ENCODE assay signal across 22 cellular contexts in genomic region chrX:129577877-129578276, GRCh38. TPM values are rescaled to one million over a fixed set of nuclear protein-coding genes. Genes with fewer than 3 reads are reported as not detected.
DNase-seq lines count a peak whose midpoint lies in the region; ATAC-seq, FAIRE-seq and TF ChIP-seq lines count a peak whose summit lies in the region.
"Had no signal": no experiment of that assay in that cellular context is flagged by ENCODE, and none has a peak within 500 bp of the region (broad histone marks: within the 10 kb centered on the region; RNA-seq: fewer than 3 reads in every experiment).

No MANE protein-coding gene starts in this region.

- DNase-seq in HepG2 (ENCODE audit: low spot score) (no peak), right lobe of liver (no peak), coronary artery (ENCODE audit: low spot score) (no peak), osteoblast (ENCODE audit: insufficient read length, low spot score, missing footprints) (no peak), DMS153 (lab: John Stamatoyannopoulos, UW) (no peak), Calu3 (no peak)
- no peak for DNase-seq in naive thymus-derived CD8-positive, alpha-beta T cell
- DNase-seq: 8988T; Caco-2; DMS79; KBM-7; NCI-H1048; NCI-H2227 treated with DMSO at 0.1 percent for 48 hours; NCI-H526; NK-92 treated with Interleukin-12 subunit alpha and Interleukin-12 subunit beta, amount 100 ng/mL, for 24 hours; PC-9 had no signal

- H3K27ac Mint-ChIP-seq in Calu3 (ENCODE audit: unreplicated experiment), result no peak overlapping the region
- no peak overlapping the region for H3K27ac Mint-ChIP-seq in naive thymus-derived CD8-positive, alpha-beta T cell
- H3K27ac Mint-ChIP-seq: CD14-positive monocyte had no signal

- H3K9me3 ChIP-seq in HepG2 (ENCODE audit: low read length), result no peaks in the 10 kb centered on the region
- H3K9me3 ChIP-seq in right lobe of liver, result no peaks in the 10 kb centered on the region
- no peaks in the 10 kb centered on the region for H3K9me3 ChIP-seq in osteoblast (ENCODE audit: low read depth, low read length)
- H3K9me3 ChIP-seq: Caco-2 had no signal

- H3K4me1 ChIP-seq in HepG2 (ENCODE audit: insufficient read depth, low read length) (no peaks in the 10 kb centered on the region), right lobe of liver (no peaks in the 10 kb centered on the region), osteoblast (ENCODE audit: insufficient read depth, low read length) (peaks cover 23% of the 10 kb centered on the region)
- H3K4me1 ChIP-seq: Caco-2 had no signal

- peaks cover 1 to 27% of the 10 kb centered on the region in 2 experiments; a peak in 3 of 5 replicates for H3K36me3 ChIP-seq in HepG2 (replicated peaks in 1 of 2; ENCODE audit: control insufficient read depth in 1 of 2, insufficient read depth in 2 of 2, low read length in 2 of 2)
- H3K36me3 ChIP-seq in right lobe of liver, result peaks cover 0 to 21% (median 8%) of the 10 kb centered on the region in 4 donors
- peaks cover 10% of the 10 kb centered on the region for H3K36me3 ChIP-seq in osteoblast (ENCODE audit: insufficient read depth, low read length)

- CTCF ChIA-PET in HepG2 (lab: Yijun Ruan, JAX; ENCODE audit: low intra/inter-chr PET ratio, low total read pairs) (no interaction called here), Calu3 (lab: Charles Lee) (no interaction called here)

- H3K9me3 Mint-ChIP-seq in Calu3 (ENCODE audit: low read depth, unreplicated experiment), result no peaks in the 10 kb centered on the region
- H3K9me3 Mint-ChIP-seq in naive thymus-derived CD8-positive, alpha-beta T cell, result no peaks in the 10 kb centered on the region

- TF ChIP-seq POLR2A in HepG2 (IDR thresholded peaks at IDR 0.05; ENCODE audit: insufficient read depth in 1 of 2, low read depth in 2 of 2, low read length in 2 of 2), result no peak
- TF ChIP-seq POLR2A in right lobe of liver (IDR thresholded peaks at IDR 0.05), result no peak

- H3K36me3 Mint-ChIP-seq in Calu3 (ENCODE audit: insufficient read depth, unreplicated experiment), result no peaks in the 10 kb centered on the region
- H3K36me3 Mint-ChIP-seq in naive thymus-derived CD8-positive, alpha-beta T cell, result peaks cover 0 to 37% (median 11%) of the 10 kb centered on the region in 3 donors

- H3K27me3 ChIP-seq in HepG2 (ENCODE audit: control insufficient read depth in 1 of 2, insufficient read depth in 2 of 2, low read length in 2 of 2) (no peaks in the 10 kb centered on the region), right lobe of liver (no peaks in the 10 kb centered on the region), osteoblast (ENCODE audit: insufficient read depth, low read length) (no peaks in the 10 kb centered on the region)

- TF ChIP-seq EP300 in HepG2 (IDR thresholded peaks at IDR 0.05; ENCODE audit: low read depth in 2 of 2, low read length in 2 of 2), result no peak
- TF ChIP-seq EP300 in HepG2 (CRISPR knock-in tag; IDR thresholded peaks at IDR 0.05; ENCODE audit: borderline replicate concordance), result no peak

- no peak for ATAC-seq in HepG2
- no peak for ATAC-seq in right lobe of liver
- ATAC-seq in GM19035 (IDR thresholded peaks at IDR 0.05; ENCODE audit: unreplicated experiment), result no peak
- ATAC-seq in naive thymus-derived CD8-positive, alpha-beta T cell, result no peak
- ATAC-seq: GM12878, HCT116 had no signal

- in situ Hi-C loops in HepG2 (cut with HindIII; ENCODE audit: extremely low pct_ligation_motif_present, low pct_unique_long_range_greater_than_20kb), result no loop called here

- H3K27ac ChIP-seq in HepG2 (ENCODE audit: extremely low read length, insufficient read depth, low read length), result no peak overlapping the region
- no peak overlapping the region for H3K27ac ChIP-seq in right lobe of liver
- H3K27ac ChIP-seq in coronary artery, result peak overlapping the region; percentile 10 to 52
- H3K27ac ChIP-seq in osteoblast (ENCODE audit: low read depth, low read length), result peak overlapping the region; percentile 78
- H3K27ac ChIP-seq: PC-9 had no signal

- intact Hi-C loops in HepG2 (cut with micrococcal nuclease; ENCODE audit: unreplicated experiment) (no loop called here), right lobe of liver (cut with DNase I) (no loop called here), Calu3 (cut with micrococcal nuclease; ENCODE audit: unreplicated experiment) (no loop called here)

- H2AFZ ChIP-seq in HepG2 (ENCODE audit: low read length) (no peak overlapping the region), osteoblast (ENCODE audit: low read length) (no peak overlapping the region)
- H2AFZ ChIP-seq: PC-9 had no signal

- POLR2A ChIA-PET in HepG2 (lab: Yijun Ruan, JAX), result no interaction called here
- POLR2A ChIA-PET in naive thymus-derived CD8-positive, alpha-beta T cell (lab: Charles Lee), result no interaction called here

- no peak overlapping the region for H3K9ac ChIP-seq in HepG2 (ENCODE audit: insufficient read depth, low read depth, low read length)

- H3K4me1 Mint-ChIP-seq in Calu3 (ENCODE audit: low read depth, unreplicated experiment), result no peaks in the 10 kb centered on the region
- peaks cover 0 to 1% (median 0%) of the 10 kb centered on the region in 4 donors for H3K4me1 Mint-ChIP-seq in naive thymus-derived CD8-positive, alpha-beta T cell
- H3K4me1 Mint-ChIP-seq: CD14-positive monocyte had no signal

- 100% methylated on average over 1 of the region's 1 CpG for WGBS in HepG2 (ENCODE audit: low lambda C conversion rate)
- WGBS in right lobe of liver (ENCODE audit: insufficient coverage, low coverage, low lambda C conversion rate, missing lambda C conversion rate), result 60% methylated on average over 1 of the region's 1 CpG

- no peak overlapping the region for H3K4me2 ChIP-seq in HepG2 (ENCODE audit: low read depth, low read length)
- H3K4me2 ChIP-seq in osteoblast (ENCODE audit: insufficient read depth, low read length), result peak overlapping the region; percentile 32
- H3K4me2 ChIP-seq: PC-9 had no signal

- no peaks in the 10 kb centered on the region for H3K79me2 ChIP-seq in HepG2 (ENCODE audit: insufficient read depth, low read length)
- no peaks in the 10 kb centered on the region for H3K79me2 ChIP-seq in osteoblast (ENCODE audit: insufficient read depth, low read length)

- H4K20me1 ChIP-seq in HepG2 (ENCODE audit: insufficient read depth, low read length) (no peaks in the 10 kb centered on the region), osteoblast (ENCODE audit: insufficient read depth, low read length) (no peaks in the 10 kb centered on the region)

- FAIRE-seq in HepG2 (lab: Jason Lieb, UNC), result no peak
- FAIRE-seq: GM12878, GM18507, HTR-8/SVneo had no signal

- BruUV-seq in HepG2 (replicated peaks; lab: Mats Ljungman, UMichigan) (no TSS peak), Calu3 (replicated peaks; lab: Mats Ljungman, UMichigan) (no TSS peak)

- H3K27me3 Mint-ChIP-seq in Calu3 (ENCODE audit: unreplicated experiment), result no peaks in the 10 kb centered on the region
- H3K27me3 Mint-ChIP-seq in naive thymus-derived CD8-positive, alpha-beta T cell, result no peaks in the 10 kb centered on the region

- no peak for TF ChIP-seq CTCF in HepG2 (CRISPR knock-in tag; IDR thresholded peaks at IDR 0.05)
- no peak for TF ChIP-seq CTCF in right lobe of liver (IDR thresholded peaks at IDR 0.05)
- no peak for TF ChIP-seq CTCF in coronary artery (IDR thresholded peaks at IDR 0.05)
- no peak for TF ChIP-seq CTCF in osteoblast (IDR thresholded peaks at IDR 0.05; ENCODE audit: extremely low read depth, low read depth, low read length)
- no peak for TF ChIP-seq CTCF in Calu3 (IDR thresholded peaks at IDR 0.05; ENCODE audit: unreplicated experiment)

- H3K4me3 ChIP-seq in HepG2 (replicated peaks in 1 of 3; ENCODE audit: insufficient read depth in 1 of 3, low read depth in 2 of 3, low read length in 3 of 3), result no peak overlapping the region
- no peak overlapping the region for H3K4me3 ChIP-seq in right lobe of liver
- no peak overlapping the region for H3K4me3 ChIP-seq in coronary artery
- no peak overlapping the region for H3K4me3 ChIP-seq in osteoblast (ENCODE audit: insufficient read depth, low read length)
- H3K4me3 ChIP-seq: GM12878, PC-9 had no signal

- H3K4me3 Mint-ChIP-seq in Calu3 (ENCODE audit: low read depth, unreplicated experiment), result no peak overlapping the region
- no peak overlapping the region for H3K4me3 Mint-ChIP-seq in naive thymus-derived CD8-positive, alpha-beta T cell
- H3K4me3 Mint-ChIP-seq: CD14-positive monocyte had no signal

- TF ChIP-seq RAD21 in HepG2 (CRISPR knock-in tag; IDR thresholded peaks at IDR 0.05), result no peak

RNA-seq across cellular contexts. Expression of gene OCRL, which starts 37.8 kb away (rescaled TPM):
- 13.4 and 16.1 TPM in 2 replicates for total RNA-seq in HepG2 (2016; rRNA removed; fragmentation: Illumina TruSeq; extraction: Trizol)
- total RNA-seq in HepG2 (2016; cell fraction: cytosol; rRNA removed; fragmentation: Illumina TruSeq; extraction: Trizol; ENCODE audit: low read depth), result 2.7 and 3.4 TPM in 2 replicates
- 14.1 and 15.6 TPM in 2 replicates for total RNA-seq in HepG2 (2016; cell fraction: insoluble cytoplasmic fraction; rRNA removed; fragmentation: Illumina TruSeq; extraction: Trizol)
- 8.0 and 8.8 TPM in 2 replicates for total RNA-seq in HepG2 (2016; cell fraction: membrane; rRNA removed; fragmentation: Illumina TruSeq; extraction: Trizol)
- 17.0 and 20.4 TPM in 2 replicates for total RNA-seq in HepG2 (2016; cell fraction: nucleus; rRNA removed; fragmentation: Illumina TruSeq; extraction: Trizol)
- polyA plus RNA-seq in HepG2 (2011; rRNA removed), result 27.9 and 32.0 TPM in 2 replicates
- 12.7 and 19.9 TPM in 2 replicates for polyA plus RNA-seq in HepG2 (2011; cell fraction: cytosol; rRNA removed)
- 43.7 and 49.4 TPM in 2 replicates for polyA plus RNA-seq in HepG2 (2011; cell fraction: nucleus; rRNA removed)
- 20.1 and 24.9 TPM in 2 replicates for polyA plus RNA-seq in HepG2 (2012)
- 0.87 and 0.98 TPM in 2 replicates for polyA plus RNA-seq in HepG2 (2016; cell fraction: cytosol; fragmentation: Illumina TruSeq; extraction: Trizol; ENCODE audit: low read depth)
- polyA plus RNA-seq in HepG2 (2016; cell fraction: insoluble cytoplasmic fraction; fragmentation: Illumina TruSeq; extraction: Trizol; ENCODE audit: low read depth), result 16.7 and 17.4 TPM in 2 replicates
- polyA plus RNA-seq in HepG2 (2016; cell fraction: membrane; fragmentation: Illumina TruSeq; extraction: Trizol; ENCODE audit: low read depth), result 4.2 and 4.4 TPM in 2 replicates
- polyA plus RNA-seq in HepG2 (2016; cell fraction: nucleus; fragmentation: Illumina TruSeq; extraction: Trizol; ENCODE audit: insufficient read depth, low read depth), result 35.1 and 37.7 TPM in 2 replicates
- 16.0 and 29.2 TPM in 2 replicates for polyA minus RNA-seq in HepG2 (2011; rRNA and poly(A)+ RNA removed; ENCODE audit: low replicate concordance)
- 16.1 and 20.6 TPM in 2 replicates for polyA minus RNA-seq in HepG2 (2011; cell fraction: cytosol; rRNA and poly(A)+ RNA removed)
- 33.7 and 36.7 TPM in 2 replicates for polyA minus RNA-seq in HepG2 (2011; cell fraction: nucleus; rRNA and poly(A)+ RNA removed)
- total RNA-seq in right lobe of liver, result 10 to 100 TPM in 2 of 6 experiments, 1 to 10 TPM in 4; 7.6 to 11.4 (median 8.8) TPM
- 18.1 and 18.9 TPM in 2 replicates for total RNA-seq in osteoblast
- total RNA-seq in Calu3 (2022), result 29.6 and 30.7 TPM in 2 replicates
- 1 to 10 TPM; 3.1 to 3.4 TPM for total RNA-seq in naive thymus-derived CD8-positive, alpha-beta T cell
- polyA plus RNA-seq in naive thymus-derived CD8-positive, alpha-beta T cell, result under 1 TPM; 0.48 to 0.57 (median 0.50) TPM

RNA-seq across cellular contexts. Expression of gene SMARCA1, which starts 54.6 kb away (rescaled TPM):
- total RNA-seq in HepG2 (2016; rRNA removed; fragmentation: Illumina TruSeq; extraction: Trizol), result 145 and 248 TPM in 2 replicates
- 12.6 and 15.0 TPM in 2 replicates for total RNA-seq in HepG2 (2016; cell fraction: cytosol; rRNA removed; fragmentation: Illumina TruSeq; extraction: Trizol; ENCODE audit: low read depth)
- total RNA-seq in HepG2 (2016; cell fraction: insoluble cytoplasmic fraction; rRNA removed; fragmentation: Illumina TruSeq; extraction: Trizol), result 144 and 233 TPM in 2 replicates
- total RNA-seq in HepG2 (2016; cell fraction: membrane; rRNA removed; fragmentation: Illumina TruSeq; extraction: Trizol), result 21.4 and 25.9 TPM in 2 replicates
- 136 and 140 TPM in 2 replicates for total RNA-seq in HepG2 (2016; cell fraction: nucleus; rRNA removed; fragmentation: Illumina TruSeq; extraction: Trizol)
- polyA plus RNA-seq in HepG2 (2011; rRNA removed), result 78.9 and 97.7 TPM in 2 replicates
- polyA plus RNA-seq in HepG2 (2011; cell fraction: cytosol; rRNA removed), result 33.7 and 57.7 TPM in 2 replicates
- polyA plus RNA-seq in HepG2 (2011; cell fraction: nucleus; rRNA removed), result 30.7 and 44.2 TPM in 2 replicates
- 138 and 188 TPM in 2 replicates for polyA plus RNA-seq in HepG2 (2012)
- 3.1 and 3.5 TPM in 2 replicates for polyA plus RNA-seq in HepG2 (2016; cell fraction: cytosol; fragmentation: Illumina TruSeq; extraction: Trizol; ENCODE audit: low read depth)
- polyA plus RNA-seq in HepG2 (2016; cell fraction: insoluble cytoplasmic fraction; fragmentation: Illumina TruSeq; extraction: Trizol; ENCODE audit: low read depth), result 192 and 195 TPM in 2 replicates
- polyA plus RNA-seq in HepG2 (2016; cell fraction: membrane; fragmentation: Illumina TruSeq; extraction: Trizol; ENCODE audit: low read depth), result 6.0 and 8.5 TPM in 2 replicates
- polyA plus RNA-seq in HepG2 (2016; cell fraction: nucleus; fragmentation: Illumina TruSeq; extraction: Trizol; ENCODE audit: insufficient read depth, low read depth), result 99.2 and 99.4 TPM in 2 replicates
- polyA minus RNA-seq in HepG2 (2011; rRNA and poly(A)+ RNA removed; ENCODE audit: low replicate concordance), result 0.23 and 33.5 TPM in 2 replicates
- polyA minus RNA-seq in HepG2 (2011; cell fraction: cytosol; rRNA and poly(A)+ RNA removed), result 84.1 and 98.3 TPM in 2 replicates
- 189 and 221 TPM in 2 replicates for polyA minus RNA-seq in HepG2 (2011; cell fraction: nucleus; rRNA and poly(A)+ RNA removed)
- 10 to 100 TPM; 24.1 to 40.5 (median 31.1) TPM for total RNA-seq in right lobe of liver
- total RNA-seq in osteoblast, result 44.8 and 58.6 TPM in 2 replicates
- total RNA-seq in Calu3 (2022), result 10.1 and 11.0 TPM in 2 replicates
- total RNA-seq in naive thymus-derived CD8-positive, alpha-beta T cell, result 1 to 10 TPM; 1.1 to 1.3 TPM
- polyA plus RNA-seq in naive thymus-derived CD8-positive, alpha-beta T cell, result 1 to 10 TPM; 1.4 to 2.1 (median 1.4) TPM

Comparison
In these comparisons a context has a peak if more than half of its experiments do, and no peak if none do; other contexts are left out.
1. H3K27ac ChIP-seq: peak in coronary artery (2 of 2) and osteoblast (single experiment); none in HepG2 (single experiment) and right lobe of liver (0 of 3).